In the genomic region with DNA sequence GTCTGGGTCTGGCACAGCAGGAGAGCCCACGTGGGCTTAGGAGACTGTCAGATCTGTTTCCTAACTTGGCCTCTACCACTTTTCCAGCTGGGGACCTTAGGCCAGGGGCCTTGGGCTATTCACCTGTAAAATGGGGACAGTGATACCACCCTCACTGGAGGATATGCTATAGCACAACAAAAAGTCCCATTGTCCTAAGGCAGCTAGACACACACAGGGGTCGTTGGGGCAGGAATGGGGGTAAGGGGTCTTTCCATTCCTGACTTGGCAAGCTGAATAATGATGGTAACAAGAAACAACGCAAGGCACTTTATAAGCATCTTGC, we compare ENCODE assay signal across 1 cellular context.
TF ChIP-seq lines count a peak whose summit lies in the region.

No MANE protein-coding gene starts in this region.

TF ChIP-seq in HepG2, 621 proteins besides CTCF, POLR2A, EP300 and RAD21:
- TF ChIP-seq ZNF629 (CRISPR knock-in tag; conservative IDR thresholded peaks at IDR 0.05) (peak; percentile 71), ZNF660 (CRISPR knock-in tag; IDR thresholded peaks at IDR 0.05; ENCODE audit: borderline replicate concordance, low read depth) (no peak), NCOA1 (CRISPR knock-in tag; IDR thresholded peaks at IDR 0.05) (no peak)
